In the genomic region with DNA sequence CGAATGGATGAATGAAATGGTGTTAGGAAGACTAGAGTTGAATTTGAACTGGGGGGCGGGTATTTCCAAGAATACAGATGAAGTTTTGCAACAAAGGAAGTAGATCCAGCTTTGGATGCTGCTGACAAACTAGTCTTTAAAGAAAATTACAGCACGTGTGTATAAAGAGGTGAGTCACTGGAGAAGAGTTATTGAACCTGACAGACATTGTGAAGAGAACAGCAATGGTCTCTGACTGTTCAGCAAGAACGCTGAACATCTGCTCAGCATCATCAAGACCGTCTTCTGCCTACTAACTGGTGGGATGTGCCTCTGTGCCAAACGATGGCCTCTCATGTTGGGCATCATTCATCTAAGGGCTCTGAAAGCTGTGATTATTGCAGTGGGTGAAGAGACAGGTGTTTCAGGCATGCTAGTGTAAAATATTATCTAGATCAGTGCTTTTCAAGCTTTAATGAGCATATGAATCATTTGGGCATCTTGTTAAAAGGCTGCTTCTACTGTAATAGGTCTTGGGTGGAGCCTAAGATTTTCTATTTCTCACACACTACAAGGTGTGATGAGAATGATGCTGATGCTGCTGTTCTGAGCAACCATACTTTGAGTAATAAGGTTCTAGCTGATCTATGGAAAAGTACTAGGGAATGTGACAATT, we compare ENCODE assay signal across 22 cellular contexts.
DNase-seq lines count a peak whose midpoint lies in the region; TF ChIP-seq lines count a peak whose summit lies in the region.
"Had no signal": no experiment of that assay in that cellular context is flagged by ENCODE, and none has a peak within 500 bp of the region (broad histone marks: within the 10 kb centered on the region; RNA-seq: fewer than 3 reads in every experiment).

No MANE protein-coding gene starts in this region.

- H3K9me3 ChIP-seq in OCI-LY7 (ENCODE audit: low read length): no peaks in the 10 kb centered on the region
- H3K9me3 ChIP-seq: BLaER1, psoas muscle, thoracic aorta had no signal

- no peak for TF ChIP-seq CTCF in nephron progenitor cell (IDR thresholded peaks at IDR 0.05)
- no peak for TF ChIP-seq CTCF in OCI-LY7 (conservative IDR thresholded peaks at IDR 0.05; ENCODE audit: low read length)

- no peak overlapping the region for H3K4me2 ChIP-seq in OCI-LY7 (ENCODE audit: low read length)
- H3K4me2 ChIP-seq: BLaER1, neural progenitor cell had no signal

- H3K27ac Mint-ChIP-seq in nephron progenitor cell: no peak overlapping the region
- H3K27ac Mint-ChIP-seq: neural progenitor cell had no signal

- DNase-seq in DMS53 (lab: John Stamatoyannopoulos, UW): peak; percentile 29
- DNase-seq in HT1080 (ENCODE audit: low read depth): peak; percentile 40
- DNase-seq in amniotic epithelial cell (ENCODE audit: low read depth): peak; percentile 87
- DNase-seq in iris pigment epithelial cell (ENCODE audit: low read depth): peak; percentile 44
- no peak for DNase-seq in putamen (ENCODE audit: low spot score)
- DNase-seq in DMS79 (lab: John Stamatoyannopoulos, UW): no peak
- no peak for DNase-seq in nephron progenitor cell
- no peak for DNase-seq in OCI-LY7 (ENCODE audit: low spot score)
- DNase-seq: activated CD4-positive, alpha-beta T cell treated with anti-CD3 and anti-CD28 coated beads, Interleukin-2, amount 50 U/mL, for 48 hours; activated naive CD8-positive, alpha-beta T cell treated with anti-CD3 and anti-CD28 coated beads for 36 hours; activated T-cell treated with anti-CD3 and anti-CD28 coated beads, Interleukin-2, amount 50 U/mL, for 1 hour; central memory CD4-positive, alpha-beta T cell; DMS 273 treated with DMSO at 0.1 percent for 48 hours; left colon; MM.1S; NCI-H526; PC-3; psoas muscle; stimulated activated CD4-positive, alpha-beta T cell treated with anti-CD3 and anti-CD28 coated beads, Interleukin-12 subunit alpha, Interleukin-12 subunit beta, amount 100 ng/mL, for 4 hours had no signal

- BruUV-seq in OCI-LY7 (replicated peaks; lab: Mats Ljungman, UMichigan): no TSS peak

- H3K27me3 Mint-ChIP-seq in nephron progenitor cell (ENCODE audit: low read depth, poor library complexity): peaks cover 3% of the 10 kb centered on the region
- H3K27me3 Mint-ChIP-seq: activated naive CD8-positive, alpha-beta T cell treated with anti-CD3 and anti-CD28 coated beads for 36 hours had no signal

- no peak overlapping the region for H3K4me3 ChIP-seq in OCI-LY7 (ENCODE audit: low read depth, low read length, poor library complexity, severe bottlenecking)
- H3K4me3 ChIP-seq: BLaER1, neural progenitor cell, psoas muscle, thoracic aorta had no signal

- no peak overlapping the region for H2AFZ ChIP-seq in OCI-LY7 (ENCODE audit: low read length)
- H2AFZ ChIP-seq: neural progenitor cell had no signal

- intact Hi-C loops in OCI-LY7 (cut with micrococcal nuclease; ENCODE audit: unreplicated experiment): no loop called here

- H3K36me3 Mint-ChIP-seq in nephron progenitor cell (ENCODE audit: low read depth): no peaks in the 10 kb centered on the region
- H3K36me3 Mint-ChIP-seq: neural progenitor cell had no signal

- H3K36me3 ChIP-seq in OCI-LY7 (ENCODE audit: insufficient read depth, low read length): no peaks in the 10 kb centered on the region
- H3K36me3 ChIP-seq: BLaER1, neural progenitor cell, thoracic aorta had no signal

- H3K9me2 ChIP-seq in OCI-LY7 (ENCODE audit: insufficient read depth, low read length): no peaks in the 10 kb centered on the region

- H3K4me1 ChIP-seq in OCI-LY7 (ENCODE audit: insufficient read depth, low read length, poor library complexity, severe bottlenecking): peaks cover 13% of the 10 kb centered on the region
- H3K4me1 ChIP-seq: neural progenitor cell had no signal

- H3K9me3 Mint-ChIP-seq in nephron progenitor cell: no peaks in the 10 kb centered on the region
- H3K9me3 Mint-ChIP-seq: neural progenitor cell had no signal

- POLR2A ChIA-PET in OCI-LY7 (lab: Charles Lee): interaction anchor here (0.5 to 0.6 kb wide), 3 partner anchors 18 to 156 kb away, joined by 3 to 5 read pairs (median 3); no protein-coding TSS in a partner anchor

- H3K4me1 Mint-ChIP-seq in nephron progenitor cell: no peaks in the 10 kb centered on the region

- CTCF ChIA-PET in OCI-LY7 (lab: Charles Lee; ENCODE audit: unreplicated experiment): no interaction called here

- H4K20me1 ChIP-seq in OCI-LY7 (ENCODE audit: insufficient read depth, low read length): no peaks in the 10 kb centered on the region
- H4K20me1 ChIP-seq: BLaER1 had no signal

- H3K4me3 Mint-ChIP-seq in nephron progenitor cell: no peak overlapping the region
- H3K4me3 Mint-ChIP-seq: activated naive CD8-positive, alpha-beta T cell treated with anti-CD3 and anti-CD28 coated beads for 36 hours; neural progenitor cell had no signal

- H3K79me2 ChIP-seq in OCI-LY7 (ENCODE audit: insufficient read depth, low read depth, low read length): no peaks in the 10 kb centered on the region

- H3K27ac ChIP-seq in OCI-LY7 (ENCODE audit: low read depth, low read length, poor library complexity, severe bottlenecking): no peak overlapping the region
- H3K27ac ChIP-seq: BLaER1, neural progenitor cell, psoas muscle, thoracic aorta had no signal

Comparison
In these comparisons a context has a peak if more than half of its experiments do, and no peak if none do; other contexts are left out.
1. DNase-seq: peak in DMS53 (single experiment), HT1080 (single experiment), amniotic epithelial cell (single experiment) and iris pigment epithelial cell (single experiment); none in putamen (single experiment), DMS79 (single experiment), nephron progenitor cell (single experiment) and OCI-LY7 (single experiment).